ENCODE assay signal across 8 cellular contexts in the genomic region with DNA sequence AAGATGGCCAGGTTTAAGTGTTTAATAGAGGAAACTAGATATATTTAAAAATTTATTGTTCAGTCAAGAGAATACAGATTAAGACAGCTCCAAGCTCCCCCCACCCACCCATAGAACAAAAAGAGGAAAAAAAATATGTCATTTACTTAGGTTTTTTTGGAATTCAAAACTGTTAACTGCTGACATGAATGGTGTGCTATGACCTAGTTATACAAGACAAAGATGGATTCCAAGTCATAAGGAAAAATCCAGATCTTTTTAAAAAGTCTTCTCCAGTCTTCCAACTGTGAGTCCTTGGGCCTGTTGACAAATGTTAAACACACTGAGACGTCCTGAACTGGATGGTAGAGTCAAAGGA. TPM values are rescaled to one million over a fixed set of nuclear protein-coding genes. Genes with fewer than 3 reads are reported as not detected.
DNase-seq lines count a peak whose midpoint lies in the region.

No MANE protein-coding gene starts in this region.

- in situ Hi-C loops in ACHN (cut with HindIII; ENCODE audit: low pct_ligation_motif_present, low pct_unique_long_range_greater_than_20kb, low sequenced_read_pairs) = no loop called here

- no peaks in the 10 kb centered on the region for H3K9me3 Mint-ChIP-seq in IgD-negative memory B cell

- peak overlapping the region; percentile 89 to 97 (median 95) for H3K4me3 Mint-ChIP-seq in IgD-negative memory B cell

- peaks cover 30 to 36% of the 10 kb centered on the region in 2 donors for H3K4me1 ChIP-seq in muscle layer of duodenum (ENCODE audit: control insufficient read depth in 1 of 2, insufficient read depth in 2 of 2, low read length in 2 of 2)

- H3K4me1 Mint-ChIP-seq in IgD-negative memory B cell = peaks cover 15 to 27% (median 26%) of the 10 kb centered on the region in 3 donors

- H3K27me3 ChIP-seq in muscle layer of duodenum (ENCODE audit: low read depth, low read length) = no peaks in the 10 kb centered on the region

- no peaks in the 10 kb centered on the region for H3K9me3 ChIP-seq in muscle layer of duodenum (ENCODE audit: control insufficient read depth in 1 of 2, low read length in 2 of 2)

- no peaks in the 10 kb centered on the region for H3K27me3 Mint-ChIP-seq in IgD-negative memory B cell

- DNase-seq in ACHN (peak; percentile 28), caudate nucleus (lab: John Stamatoyannopoulos, UW) (no peak), D341Med (ENCODE audit: low spot score) (no peak), GDM1 (lab: John Stamatoyannopoulos, UW) (no peak), NCI-H128 (lab: John Stamatoyannopoulos, UW; ENCODE audit: unreplicated experiment) (no peak), activated gamma-delta T cell treated with Interleukin-2 at 50 U/mL for 16 hours (no peak)

- H3K27ac ChIP-seq in caudate nucleus (ENCODE audit: low read depth, low read length) = peak overlapping the region; percentile 100
- peak overlapping the region; percentile 99 for H3K27ac ChIP-seq in muscle layer of duodenum (ENCODE audit: low read length)

- peak overlapping the region; percentile 97 to 99 (median 98) for H3K27ac Mint-ChIP-seq in IgD-negative memory B cell

- peak overlapping the region; percentile 78 to 82 for H3K4me3 ChIP-seq in muscle layer of duodenum (ENCODE audit: low read depth in 1 of 2, low read length in 2 of 2)

- peaks cover 0 to 10% of the 10 kb centered on the region in 2 donors for H3K36me3 ChIP-seq in muscle layer of duodenum (ENCODE audit: control insufficient read depth in 1 of 2, insufficient read depth in 2 of 2, low read length in 2 of 2)

- H3K36me3 Mint-ChIP-seq in IgD-negative memory B cell = peaks cover 3% of the 10 kb centered on the region

RNA-seq across cellular contexts. Expression of gene SETD1B, which starts 1.3 kb away (rescaled TPM):
- 2.3 TPM for polyA plus RNA-seq in IgD-negative memory B cell

RNA-seq across cellular contexts. Expression of gene RHOF, which starts 9.0 kb away (rescaled TPM):
- 90.0 TPM for polyA plus RNA-seq in IgD-negative memory B cell

RNA-seq across cellular contexts. Expression of gene HPD, which starts 56.2 kb away (rescaled TPM):
- polyA plus RNA-seq in IgD-negative memory B cell = not detected
